ENCODE assay signal across 6 cellular contexts in genomic region chr16:13911306-13911705, GRCh38.
"Had no signal": no experiment of that assay in that cellular context is flagged by ENCODE, and none has a peak within 500 bp of the region (broad histone marks: within the 10 kb centered on the region; RNA-seq: fewer than 3 reads in every experiment).

No MANE protein-coding gene starts in this region.

- H3K4me3 ChIP-seq: K562 had no signal

- DNase-seq: IMR-90, KBM-7, KG1 had no signal

- H3K27ac ChIP-seq: HL-60 had no signal

- ATAC-seq: HepG2, K562 had no signal
